Comparison of ENCODE assay signal across 25 cellular contexts in the genomic region with DNA sequence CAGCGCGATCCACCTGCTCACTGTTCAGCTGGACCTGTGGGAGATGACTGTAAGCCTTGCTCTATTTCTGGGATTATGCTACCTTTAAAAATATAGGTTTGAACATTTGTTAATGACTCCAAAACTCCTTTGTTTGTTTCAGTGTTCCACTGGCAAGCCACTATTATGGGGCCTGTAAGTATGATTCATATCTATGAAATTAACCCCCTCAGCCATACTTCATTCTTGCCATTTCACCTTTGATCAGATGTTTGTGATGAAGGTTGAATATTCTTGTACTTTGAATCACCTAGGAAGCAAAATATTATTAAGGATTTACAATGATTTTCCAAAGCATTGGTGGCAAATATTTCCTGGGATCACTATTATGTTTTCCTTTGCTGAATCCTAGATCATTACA.
"Had no signal": no experiment of that assay in that cellular context is flagged by ENCODE, and none has a peak within 500 bp of the region (broad histone marks: within the 10 kb centered on the region; RNA-seq: fewer than 3 reads in every experiment).

No MANE protein-coding gene starts in this region.

- H3K27me3 ChIP-seq: ascending aorta, cardiac muscle cell, SJSA1 had no signal

- H3K9ac ChIP-seq: KMS-11, SK-N-SH had no signal

- H3K27ac ChIP-seq: ascending aorta, cardiac muscle cell, KMS-11, SJSA1 had no signal

- ATAC-seq: activated CD8-positive, alpha-beta T cell treated with anti-CD3 and anti-CD28 coated beads for 36 hours; activated T-cell treated with anti-CD3 and anti-CD28 coated beads, Interleukin-2, amount 50 U/mL, for 72 hours had no signal

- H3K36me3 ChIP-seq: SJSA1 had no signal

- H3K4me1 ChIP-seq: ascending aorta, SJSA1 had no signal

- DNase-seq: activated CD4-positive, alpha-beta T cell treated with anti-CD3 and anti-CD28 coated beads, Interleukin-2, amount 10 ng/mL, durations not matched to agents 24 days and 14 days; activated CD4-positive, alpha-beta T cell treated with anti-CD3 and anti-CD28 coated beads, Interleukin-2, amount 50 U/mL, for 4 hours; activated CD8-positive, alpha-beta T cell treated with anti-CD3 and anti-CD28 coated beads for 36 hours; activated effector memory CD4-positive, alpha-beta T cell treated with anti-CD3 and anti-CD28 coated beads, Interleukin-2, amount 50 U/mL, for 16 hours; activated naive CD4-positive, alpha-beta T cell; activated naive CD4-positive, alpha-beta T cell treated with anti-CD3 and anti-CD28 coated beads, Interleukin-2, amount 50 U/mL, for 16 hours; activated naive CD8-positive, alpha-beta T cell treated with anti-CD3 and anti-CD28 coated beads for 36 hours; activated T-cell treated with anti-CD3 and anti-CD28 coated beads, Interleukin-2, amount 50 U/mL, for 1 hour; activated T-cell treated with anti-CD3 and anti-CD28 coated beads, Interleukin-2, amount 50 U/mL, for 72 hours; amygdala; MM.1S; MV-4-11; NCI-H1092; NCI-H1436 treated with DMSO at 0.1 percent for 48 hours; NCI-H187; NCI-H2029 treated with DMSO at 0.1 percent for 48 hours; NCI-H2171 treated with DMSO at 0.1 percent for 48 hours; NCI-H2227 treated with DMSO at 0.1 percent for 48 hours; NCI-H524 treated with DMSO at 0.1 percent for 48 hours; SHP77 treated with DMSO at 0.1 percent for 48 hours; SK-N-SH had no signal

- H3K4me3 ChIP-seq: ascending aorta, cardiac muscle cell, SJSA1 had no signal

- H3K4me2 ChIP-seq: KMS-11, SK-N-SH had no signal

- H3K9me2 ChIP-seq: SK-N-SH had no signal

- H3K9me3 ChIP-seq: ascending aorta, SJSA1, SK-N-SH had no signal
